25 cellular contexts compared by ENCODE assay signal in the genomic region with DNA sequence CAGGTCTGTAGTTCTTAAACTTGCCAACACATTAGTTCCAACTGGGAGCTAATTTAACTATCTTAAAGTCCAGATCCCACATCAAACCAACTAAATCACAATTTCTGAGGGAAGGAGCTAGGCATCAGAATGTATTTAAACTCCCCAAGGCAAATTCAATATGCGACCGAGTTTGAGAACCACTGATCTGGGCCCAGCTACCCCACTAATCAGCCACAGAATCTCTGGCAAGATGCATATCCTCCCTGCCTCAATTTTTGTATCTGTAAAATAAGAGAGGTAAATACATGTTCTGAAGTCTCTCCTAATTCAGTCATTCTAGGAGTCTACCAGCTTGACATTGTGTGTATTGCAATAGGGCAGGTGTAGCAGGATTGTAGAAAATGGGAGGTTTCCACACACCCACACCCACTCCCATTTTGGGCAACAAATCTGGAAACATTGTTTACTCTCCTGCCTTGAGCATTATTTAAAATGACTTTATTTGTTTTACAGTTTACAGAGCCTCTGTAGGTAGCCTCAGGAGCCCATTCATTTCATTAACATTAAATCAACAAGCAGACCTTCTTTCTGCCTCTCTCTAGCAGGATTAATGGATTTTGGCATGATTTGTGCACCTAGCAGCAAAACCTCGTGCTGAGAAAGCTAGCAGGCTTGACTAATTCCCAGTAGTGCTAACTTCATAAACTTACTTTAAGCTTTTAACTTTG. TPM values are rescaled to one million over a fixed set of nuclear protein-coding genes. Genes with fewer than 3 reads are reported as not detected.
DNase-seq lines count a peak whose midpoint lies in the region; ATAC-seq, FAIRE-seq and TF ChIP-seq lines count a peak whose summit lies in the region.
"Had no signal": no experiment of that assay in that cellular context is flagged by ENCODE, and none has a peak within 500 bp of the region (broad histone marks: within the 10 kb centered on the region; RNA-seq: fewer than 3 reads in every experiment).

No MANE protein-coding gene starts in this region.

- ATAC-seq in SK-N-SH treated with all-trans-retinoic acid at 6 μM for 48 hours (no peak; the same call in 2 of the 3 replicates), Right ventricle myocardium inferior (no peak)
- ATAC-seq in stimulated activated naive CD8-positive, alpha-beta T cell treated with anti-CD3 and anti-CD28 coated beads, Interleukin-15, Interleukin-2, amounts not matched to agents 100 U/mL and 50 U/mL, for 24 hours, result no peak
- ATAC-seq in naive thymus-derived CD4-positive, alpha-beta T cell, result no peak
- ATAC-seq: GM12878; natural killer cell treated with Interleukin-12 subunit alpha and Interleukin-12 subunit beta and Interleukin-15 and Interleukin-18, amount 100 ng/mL, for 72 hours had no signal

- intact Hi-C loops in Right ventricle myocardium inferior (cut with DNase I), result no loop called here
- intact Hi-C loops in sigmoid colon (cut with DNase I), result no loop called here
- intact Hi-C loops in naive thymus-derived CD4-positive, alpha-beta T cell (cut with micrococcal nuclease), result no loop called here

- TF ChIP-seq CTCF in SK-N-SH (IDR thresholded peaks at IDR 0.05), result no peak
- TF ChIP-seq CTCF in sigmoid colon (IDR thresholded peaks at IDR 0.05), result no peak

- no peaks in the 10 kb centered on the region for H3K4me1 Mint-ChIP-seq in naive thymus-derived CD4-positive, alpha-beta T cell
- H3K4me1 Mint-ChIP-seq: activated naive CD8-positive, alpha-beta T cell treated with anti-CD3 and anti-CD28 coated beads, Interleukin-2, amount 10 ng/mL, durations not matched to agents 7 days and 5 days had no signal

- no peak overlapping the region for H3K4me2 ChIP-seq in SK-N-SH

- TF ChIP-seq EP300 in SK-N-SH (IDR thresholded peaks at IDR 0.05; ENCODE audit: borderline replicate concordance in 1 of 2, low read depth in 1 of 2, low read length in 1 of 2) (peak in 1 of 2 experiments; percentile 70; a peak in 1 of 4 replicates), sigmoid colon (IDR thresholded peaks at IDR 0.05) (no peak)

- H4K20me1 ChIP-seq in SK-N-SH (ENCODE audit: insufficient read depth), result no peaks in the 10 kb centered on the region

- H3K27me3 Mint-ChIP-seq in naive thymus-derived CD4-positive, alpha-beta T cell, result peaks cover 28 to 36% (median 32%) of the 10 kb centered on the region in 5 donors

- peaks cover 0 to 6% (median 0%) of the 10 kb centered on the region in 11 donors for H3K9me3 Mint-ChIP-seq in naive thymus-derived CD4-positive, alpha-beta T cell
- H3K9me3 Mint-ChIP-seq: activated naive CD8-positive, alpha-beta T cell treated with anti-CD3 and anti-CD28 coated beads, Interleukin-2, amount 10 ng/mL, durations not matched to agents 7 days and 5 days; activated T-helper 1 cell treated with anti-CD3 and anti-CD28 coated beads, Interleukin-12 subunit alpha, Interleukin-12 subunit beta, Interleukin-2, Interleukin-4 antibody, amounts not matched to agents 30 ng/mL and 10 ng/mL and 1 ng/mL, durations not matched to agents 14 hours and 24 hours and 36 hours; brain; natural killer cell treated with Interleukin-12 subunit alpha and Interleukin-12 subunit beta and Interleukin-15 and Interleukin-18, amount 100 ng/mL, for 72 hours had no signal

- CTCF ChIA-PET in SK-N-SH (lab: Yijun Ruan, JAX), result interaction anchor here (0.9 to 2.7 kb wide), 7 partner anchors 13 to 182 kb away, joined by 3 to 9 read pairs (median 3); no protein-coding TSS in a partner anchor
- CTCF ChIA-PET in naive thymus-derived CD4-positive, alpha-beta T cell (lab: Charles Lee), result interaction anchor here (0.7 kb wide), 1 partner anchor 254 kb away, joined by 3 read pairs; no protein-coding TSS in a partner anchor

- no peaks in the 10 kb centered on the region for H3K36me3 ChIP-seq in SK-N-SH (replicated peaks in 1 of 2; ENCODE audit: control insufficient read depth in 1 of 2, insufficient read depth in 2 of 2, low read length in 1 of 2)
- H3K36me3 ChIP-seq in sigmoid colon, result no peaks in the 10 kb centered on the region
- no peaks in the 10 kb centered on the region for H3K36me3 ChIP-seq in naive thymus-derived CD4-positive, alpha-beta T cell (ENCODE audit: control insufficient read depth in 2 of 3, insufficient read depth in 3 of 3, low read length in 3 of 3)

- H3K9ac ChIP-seq in SK-N-SH, result no peak overlapping the region

- FAIRE-seq in islet of Langerhans (lab: Jason Lieb, UNC), result peak; percentile 92
- FAIRE-seq: GM12878 had no signal

- TF ChIP-seq RAD21 in SK-N-SH (IDR thresholded peaks at IDR 0.05; ENCODE audit: low read length), result no peak

- H3K27ac ChIP-seq in SK-N-SH (ENCODE audit: low read depth in 2 of 2, low read length in 1 of 2) (peak overlapping the region in 1 of 2 experiments; percentile 16; a peak in 1 of 4 replicates), sigmoid colon (no peak overlapping the region)
- no peak overlapping the region for H3K27ac ChIP-seq in naive thymus-derived CD4-positive, alpha-beta T cell (ENCODE audit: low read depth, low read length)
- H3K27ac ChIP-seq: testis had no signal

- no peak overlapping the region for H3K4me3 Mint-ChIP-seq in naive thymus-derived CD4-positive, alpha-beta T cell
- H3K4me3 Mint-ChIP-seq: activated naive CD8-positive, alpha-beta T cell treated with anti-CD3 and anti-CD28 coated beads, Interleukin-2, amount 10 ng/mL, durations not matched to agents 7 days and 5 days; activated T-helper 1 cell treated with anti-CD3 and anti-CD28 coated beads, Interleukin-12 subunit alpha, Interleukin-12 subunit beta, Interleukin-2, Interleukin-4 antibody, amounts not matched to agents 30 ng/mL and 10 ng/mL and 1 ng/mL, durations not matched to agents 14 hours and 24 hours and 36 hours; natural killer cell treated with Interleukin-12 subunit alpha and Interleukin-12 subunit beta and Interleukin-15 and Interleukin-18, amount 100 ng/mL, for 72 hours had no signal

- H3K79me2 ChIP-seq in SK-N-SH (ENCODE audit: insufficient read depth), result no peaks in the 10 kb centered on the region

- H3K4me3 ChIP-seq in SK-N-SH (ENCODE audit: low read depth in 2 of 2, low read length in 1 of 2) (no peak overlapping the region), sigmoid colon (no peak overlapping the region)
- H3K4me3 ChIP-seq in naive thymus-derived CD4-positive, alpha-beta T cell (ENCODE audit: low read length), result no peak overlapping the region
- H3K4me3 ChIP-seq: GM12878, testis had no signal

- H3K27ac Mint-ChIP-seq in naive thymus-derived CD4-positive, alpha-beta T cell, result no peak overlapping the region
- H3K27ac Mint-ChIP-seq: activated naive CD8-positive, alpha-beta T cell treated with anti-CD3 and anti-CD28 coated beads, Interleukin-2, amount 10 ng/mL, durations not matched to agents 7 days and 5 days; activated T-helper 1 cell treated with anti-CD3 and anti-CD28 coated beads, Interleukin-12 subunit alpha, Interleukin-12 subunit beta, Interleukin-2, Interleukin-4 antibody, amounts not matched to agents 30 ng/mL and 10 ng/mL and 1 ng/mL, durations not matched to agents 14 hours and 24 hours and 36 hours; natural killer cell treated with Interleukin-12 subunit alpha and Interleukin-12 subunit beta and Interleukin-15 and Interleukin-18, amount 100 ng/mL, for 72 hours had no signal

- H3F3A ChIP-seq in SK-N-SH (replicated peaks; ENCODE audit: insufficient read depth), result no peaks in the 10 kb centered on the region

- H3K9me3 ChIP-seq in SK-N-SH, result no peaks in the 10 kb centered on the region
- H3K9me3 ChIP-seq in sigmoid colon, result no peaks in the 10 kb centered on the region
- H3K9me3 ChIP-seq in naive thymus-derived CD4-positive, alpha-beta T cell (ENCODE audit: control insufficient read depth in 2 of 3, low read length in 3 of 3), result no peaks in the 10 kb centered on the region
- H3K9me3 ChIP-seq: testis had no signal

- TF ChIP-seq POLR2A in sigmoid colon (IDR thresholded peaks at IDR 0.05), result no peak

- H3K27me3 ChIP-seq in SK-N-SH (ENCODE audit: insufficient read depth) (no peaks in the 10 kb centered on the region), sigmoid colon (no peaks in the 10 kb centered on the region)
- H3K27me3 ChIP-seq in naive thymus-derived CD4-positive, alpha-beta T cell (ENCODE audit: control insufficient read depth in 2 of 2, insufficient read depth in 2 of 2, low read length in 2 of 2), result no peaks in the 10 kb centered on the region
- H3K27me3 ChIP-seq: testis had no signal

- WGBS in SK-N-SH (ENCODE audit: low lambda C conversion rate), result 26% methylated on average over 3 of the region's 3 CpGs
- WGBS in sigmoid colon, 2 donors, result 56 to 71% methylated on average over 3 of the region's 3 CpGs

- no peaks in the 10 kb centered on the region for H3K9me2 ChIP-seq in SK-N-SH

- no peaks in the 10 kb centered on the region for H3K36me3 Mint-ChIP-seq in naive thymus-derived CD4-positive, alpha-beta T cell
- H3K36me3 Mint-ChIP-seq: activated naive CD8-positive, alpha-beta T cell treated with anti-CD3 and anti-CD28 coated beads, Interleukin-2, amount 10 ng/mL, durations not matched to agents 7 days and 5 days; brain had no signal

- peaks cover 0 to 15% of the 10 kb centered on the region in 2 experiments; a peak in 2 of 4 replicates for H3K4me1 ChIP-seq in SK-N-SH (ENCODE audit: control insufficient read depth in 1 of 2, insufficient read depth in 2 of 2, low read depth in 1 of 2, low read length in 1 of 2)
- H3K4me1 ChIP-seq in sigmoid colon, result no peaks in the 10 kb centered on the region
- H3K4me1 ChIP-seq in naive thymus-derived CD4-positive, alpha-beta T cell (ENCODE audit: control insufficient read depth in 2 of 2, insufficient read depth in 2 of 2, low read length in 2 of 2), result no peaks in the 10 kb centered on the region
- H3K4me1 ChIP-seq: testis had no signal

- POLR2A ChIA-PET in SK-N-SH (lab: Yijun Ruan, JAX), result no interaction called here
- POLR2A ChIA-PET in naive thymus-derived CD4-positive, alpha-beta T cell (lab: Charles Lee), result no interaction called here

- DNase-seq in SK-N-SH, result no peak
- peak; percentile 92 for DNase-seq in NCI-H345 treated with DMSO at 0.1 percent for 48 hours (lab: John Stamatoyannopoulos, UW; ENCODE audit: unreplicated experiment)
- no peak for DNase-seq in Right ventricle myocardium inferior (ENCODE audit: missing footprints)
- no peak for DNase-seq in sigmoid colon
- no peak for DNase-seq in stimulated activated naive CD8-positive, alpha-beta T cell treated with anti-CD3 and anti-CD28 coated beads, Interleukin-15, Interleukin-2, amounts not matched to agents 100 U/mL and 50 U/mL, for 24 hours
- DNase-seq in naive thymus-derived CD4-positive, alpha-beta T cell, result no peak
- DNase-seq: activated CD4-positive, CD25-positive, alpha-beta regulatory T cell treated with anti-CD3 and anti-CD28 coated beads, Interleukin-2, amount 50 U/mL, for 72 hours; activated naive CD8-positive, alpha-beta T cell treated with anti-CD3 and anti-CD28 coated beads, Interleukin-2, amount 10 ng/mL, durations not matched to agents 7 days and 5 days; foreskin fibroblast; GDM1; hippocampal formation; kidney; mesenchymal stem cell; NCI-H446; SIG-M5; testis had no signal

- H2AFZ ChIP-seq in SK-N-SH (ENCODE audit: low read depth), result no peak overlapping the region

RNA-seq across cellular contexts. Expression of a gene that starts 15.6 kb away (rescaled TPM):
- 1.4 and 5.6 TPM in 2 replicates for polyA plus RNA-seq in SK-N-SH (2012; rRNA removed)
- polyA plus RNA-seq in SK-N-SH (2012; cell fraction: cytosol; rRNA removed), result 4.3 and 5.8 TPM in 2 replicates
- polyA plus RNA-seq in SK-N-SH (2012; cell fraction: nucleus; rRNA removed), result 6.3 and 6.5 TPM in 2 replicates
- total RNA-seq in Right ventricle myocardium inferior, result not detected
- total RNA-seq in sigmoid colon, result under 1 TPM in 1 of 4 donors, not detected in 3; 0.36 TPM
- 1 to 10 TPM in 1 of 3 donors, under 1 TPM in 1, not detected in 1; 0.23 to 3.4 TPM for polyA plus RNA-seq in sigmoid colon
- not detected for total RNA-seq in naive thymus-derived CD4-positive, alpha-beta T cell
- not detected for polyA plus RNA-seq in naive thymus-derived CD4-positive, alpha-beta T cell
- total RNA-seq: activated CD8-positive, alpha-beta memory T cell treated with anti-CD3 and anti-CD28 coated beads for 36 hours; activated naive CD8-positive, alpha-beta T cell treated with anti-CD3 and anti-CD28 coated beads, Interleukin-2, amount 10 ng/mL, durations not matched to agents 7 days and 5 days; activated T-helper 1 cell treated with anti-CD3 and anti-CD28 coated beads, Interleukin-12 subunit alpha, Interleukin-12 subunit beta, Interleukin-2, Interleukin-4 antibody, amounts not matched to agents 30 ng/mL and 10 ng/mL and 1 ng/mL, durations not matched to agents 14 hours and 24 hours and 36 hours; GM12878; MCF 10A; natural killer cell treated with Interleukin-12 subunit alpha and Interleukin-12 subunit beta and Interleukin-15 and Interleukin-18, amount 100 ng/mL, for 72 hours; pulmonary artery endothelial cell had no signal
